In genomic region chr2:203535078-203535783, GRCh38 we compare ENCODE assay signal across 8 cellular contexts. TPM values are rescaled to one million over a fixed set of nuclear protein-coding genes. Genes with fewer than 3 reads are reported as not detected.
DNase-seq lines count a peak whose midpoint lies in the region; ATAC-seq and TF ChIP-seq lines count a peak whose summit lies in the region.

RAPH1 (minus strand) TSS chr2:203535301; CDS start chr2:203495353, 39,948 bp downstream.

- BruUV-seq in PC-9 (replicated peaks; lab: Mats Ljungman, UMichigan): no TSS peak

- peak; percentile 87 for DNase-seq in AG10803 (ENCODE audit: low read depth)
- DNase-seq in PC-9: peak; percentile 58 to 69
- peak; percentile 44 for DNase-seq in activated T-helper 1 cell treated with anti-CD3 and anti-CD28 coated beads, Interleukin-12 subunit alpha, Interleukin-12 subunit beta, Interleukin-2, Interleukin-4 antibody, amounts not matched to agents 30 ng/mL and 10 ng/mL and 1 ng/mL, durations not matched to agents 14 hours and 24 hours and 36 hours (ENCODE audit: low spot score)
- no peak for DNase-seq in esophagus squamous epithelium (lab: John Stamatoyannopoulos, UW)
- DNase-seq in stimulated activated CD8-positive, alpha-beta memory T cell treated with anti-CD3 and anti-CD28 coated beads, Interleukin-4, amount 100 ng/mL, for 4 hours (ENCODE audit: low read depth in 2 of 2, low spot score in 1 of 2): peak; percentile 9 to 30

- peaks cover 44% of the 10 kb centered on the region for H3K79me2 ChIP-seq in PC-9 (ENCODE audit: low read depth)

- H4K20me1 ChIP-seq in PC-9 (ENCODE audit: insufficient read depth): no peaks in the 10 kb centered on the region

- WGBS in HUES64: under 1% methylated on average over 92 of the region's 92 CpGs
- WGBS in esophagus squamous epithelium, 2 donors: no CpG with 5 or more reads among the region's 92 CpGs

- peaks cover 13% of the 10 kb centered on the region; the same call in 1 of the 2 replicates for H3F3A ChIP-seq in PC-9 (ENCODE audit: insufficient read depth, low read depth)

- intact Hi-C loops in PC-9 (cut with micrococcal nuclease; ENCODE audit: unreplicated experiment): loop anchor here (1.0 to 5.0 kb wide), 2 partner anchors 42 to 276 kb away; no protein-coding TSS in a partner anchor
- intact Hi-C loops in activated T-helper 1 cell treated with anti-CD3 and anti-CD28 coated beads, Interleukin-12 subunit alpha, Interleukin-12 subunit beta, Interleukin-2, Interleukin-4 antibody, amounts not matched to agents 30 ng/mL and 10 ng/mL and 1 ng/mL, durations not matched to agents 14 hours and 24 hours and 36 hours (cut with micrococcal nuclease): loop anchor here (1.0 to 5.0 kb wide), 2 partner anchors 44 to 117 kb away; no protein-coding TSS in a partner anchor
- intact Hi-C loops in esophagus squamous epithelium (cut with DNase I): loop anchor here (10.0 kb wide), 1 partner anchor 110 kb away; no protein-coding TSS in a partner anchor

- no peaks in the 10 kb centered on the region for H3K9me2 ChIP-seq in PC-9 (ENCODE audit: insufficient read depth)

- peak within 1 kb of the TSS; percentile 90 for H3K27ac Mint-ChIP-seq in activated T-helper 1 cell treated with anti-CD3 and anti-CD28 coated beads, Interleukin-12 subunit alpha, Interleukin-12 subunit beta, Interleukin-2, Interleukin-4 antibody, amounts not matched to agents 30 ng/mL and 10 ng/mL and 1 ng/mL, durations not matched to agents 14 hours and 24 hours and 36 hours

- peaks cover 19% of the 10 kb centered on the region for H3K27me3 ChIP-seq in HUES64 (ENCODE audit: insufficient read depth, low read length)
- no peaks in the 10 kb centered on the region for H3K27me3 ChIP-seq in PC-9 (ENCODE audit: insufficient read depth, low read depth)
- H3K27me3 ChIP-seq in esophagus squamous epithelium: no peaks in the 10 kb centered on the region
- H3K27me3 ChIP-seq in muscle layer of duodenum (ENCODE audit: low read depth, low read length): no peaks in the 10 kb centered on the region

- peak; percentile 74 for ATAC-seq in GM19395 (IDR thresholded peaks at IDR 0.05; ENCODE audit: unreplicated experiment)

- peak within 1 kb of the TSS; percentile 89 for H3K4me3 Mint-ChIP-seq in activated T-helper 1 cell treated with anti-CD3 and anti-CD28 coated beads, Interleukin-12 subunit alpha, Interleukin-12 subunit beta, Interleukin-2, Interleukin-4 antibody, amounts not matched to agents 30 ng/mL and 10 ng/mL and 1 ng/mL, durations not matched to agents 14 hours and 24 hours and 36 hours

- H3K27me3 Mint-ChIP-seq in activated T-helper 1 cell treated with anti-CD3 and anti-CD28 coated beads, Interleukin-12 subunit alpha, Interleukin-12 subunit beta, Interleukin-2, Interleukin-4 antibody, amounts not matched to agents 30 ng/mL and 10 ng/mL and 1 ng/mL, durations not matched to agents 14 hours and 24 hours and 36 hours (ENCODE audit: insufficient read depth): peaks cover 52% of the 10 kb centered on the region

- H3K4me1 ChIP-seq in HUES64 (ENCODE audit: insufficient read depth, low read length) (peaks cover 17% of the 10 kb centered on the region; the same call in 1 of the 2 replicates), PC-9 (replicated peaks; ENCODE audit: insufficient read depth) (peaks cover 24% of the 10 kb centered on the region), esophagus squamous epithelium (peaks cover 4 to 44% (median 11%) of the 10 kb centered on the region in 3 donors), muscle layer of duodenum (ENCODE audit: control insufficient read depth in 1 of 2, insufficient read depth in 2 of 2, low read length in 2 of 2) (peaks cover 0 to 10% of the 10 kb centered on the region in 2 donors)

- H3K9me3 ChIP-seq in HUES64 (ENCODE audit: insufficient read depth, low read depth, low read length): peaks cover 5% of the 10 kb centered on the region; the same call in 1 of the 2 replicates
- H3K9me3 ChIP-seq in PC-9 (ENCODE audit: insufficient read depth, low read depth): no peaks in the 10 kb centered on the region; the same call in 1 of the 2 replicates
- peaks cover 0 to 5% (median 3%) of the 10 kb centered on the region in 3 donors for H3K9me3 ChIP-seq in esophagus squamous epithelium
- H3K9me3 ChIP-seq in muscle layer of duodenum (ENCODE audit: control insufficient read depth in 1 of 2, low read length in 2 of 2): no peaks in the 10 kb centered on the region

- H3K36me3 ChIP-seq in HUES64 (ENCODE audit: insufficient read depth, low read length) (no peaks in the 10 kb centered on the region), PC-9 (ENCODE audit: low read depth) (no peaks in the 10 kb centered on the region), esophagus squamous epithelium (no peaks in the 10 kb centered on the region), muscle layer of duodenum (ENCODE audit: control insufficient read depth in 1 of 2, insufficient read depth in 2 of 2, low read length in 2 of 2) (peaks cover 0 to 4% of the 10 kb centered on the region in 2 donors)

- POLR2A ChIA-PET in PC-9 (lab: Charles Lee; ENCODE audit: unreplicated experiment): interaction anchor here (0.5 to 0.6 kb wide), 2 partner anchors 28 to 67 kb away, joined by 3 to 6 read pairs; no protein-coding TSS in a partner anchor

- peaks cover 10% of the 10 kb centered on the region for H3K36me3 Mint-ChIP-seq in activated T-helper 1 cell treated with anti-CD3 and anti-CD28 coated beads, Interleukin-12 subunit alpha, Interleukin-12 subunit beta, Interleukin-2, Interleukin-4 antibody, amounts not matched to agents 30 ng/mL and 10 ng/mL and 1 ng/mL, durations not matched to agents 14 hours and 24 hours and 36 hours (ENCODE audit: low read depth)

- H3K9me3 Mint-ChIP-seq in activated T-helper 1 cell treated with anti-CD3 and anti-CD28 coated beads, Interleukin-12 subunit alpha, Interleukin-12 subunit beta, Interleukin-2, Interleukin-4 antibody, amounts not matched to agents 30 ng/mL and 10 ng/mL and 1 ng/mL, durations not matched to agents 14 hours and 24 hours and 36 hours: peaks cover 23% of the 10 kb centered on the region

- peak within 1 kb of the TSS; percentile 94 for H3K4me2 ChIP-seq in PC-9

- peak in 3 of 4 donors; percentile 41 to 74 (median 71) for TF ChIP-seq POLR2A in esophagus squamous epithelium (IDR thresholded peaks at IDR 0.05)

- H3K9ac ChIP-seq in HUES64 (ENCODE audit: low read depth, low read length): peak within 1 kb of the TSS; percentile 84

- peak within 1 kb of the TSS; percentile 87 for H2AFZ ChIP-seq in PC-9

- H3K27ac ChIP-seq in HUES64 (ENCODE audit: low read depth, low read length) (peak within 1 kb of the TSS; percentile 88), PC-9 (peak within 1 kb of the TSS; percentile 74), esophagus squamous epithelium (peak within 1 kb of the TSS; percentile 90 to 100 (median 95)), muscle layer of duodenum (ENCODE audit: low read length) (peak within 1 kb of the TSS; percentile 97)

- CTCF ChIA-PET in PC-9 (lab: Charles Lee): no interaction called here

- peaks cover 30% of the 10 kb centered on the region for H3K4me1 Mint-ChIP-seq in activated T-helper 1 cell treated with anti-CD3 and anti-CD28 coated beads, Interleukin-12 subunit alpha, Interleukin-12 subunit beta, Interleukin-2, Interleukin-4 antibody, amounts not matched to agents 30 ng/mL and 10 ng/mL and 1 ng/mL, durations not matched to agents 14 hours and 24 hours and 36 hours (ENCODE audit: low read depth)

- H3K4me3 ChIP-seq in AG10803 (ENCODE audit: low read length) (peak within 1 kb of the TSS; percentile 70), HUES64 (ENCODE audit: low read length) (peak within 1 kb of the TSS; percentile 74), PC-9 (peak within 1 kb of the TSS; percentile 79), esophagus squamous epithelium (peak within 1 kb of the TSS; percentile 79 to 98 (median 94)), muscle layer of duodenum (ENCODE audit: low read depth in 1 of 2, low read length in 2 of 2) (peak within 1 kb of the TSS; percentile 77 to 92)

- TF ChIP-seq CTCF in AG10803 (conservative IDR thresholded peaks at IDR 0.05; ENCODE audit: low read length): no peak
- TF ChIP-seq CTCF in PC-9 (conservative IDR thresholded peaks at IDR 0.05): no peak
- TF ChIP-seq CTCF in esophagus squamous epithelium (IDR thresholded peaks at IDR 0.05): peak in 1 of 6 experiments; percentile 10

RNA-seq across cellular contexts. Expression of gene RAPH1, which starts in this region (rescaled TPM):
- polyA plus RNA-seq in HUES64 (2013, experiment 1 of 2): 8.9 TPM
- 10.0 TPM for polyA plus RNA-seq in HUES64 (2013, experiment 2 of 2)
- total RNA-seq in PC-9 (2021) (16.5 and 16.8 TPM in 2 replicates), esophagus squamous epithelium (100 to 1,000 TPM in 1 of 4 donors, 10 to 100 TPM in 3; 10.6 to 105 (median 26.0) TPM)
- total RNA-seq in activated T-helper 1 cell treated with anti-CD3 and anti-CD28 coated beads, Interleukin-12 subunit alpha, Interleukin-12 subunit beta, Interleukin-2, Interleukin-4 antibody, amounts not matched to agents 30 ng/mL and 10 ng/mL and 1 ng/mL, durations not matched to agents 14 hours and 24 hours and 36 hours: 4.2 and 4.6 TPM in 2 replicates
